ENCODE assay signal across 10 cellular contexts in the genomic region with DNA sequence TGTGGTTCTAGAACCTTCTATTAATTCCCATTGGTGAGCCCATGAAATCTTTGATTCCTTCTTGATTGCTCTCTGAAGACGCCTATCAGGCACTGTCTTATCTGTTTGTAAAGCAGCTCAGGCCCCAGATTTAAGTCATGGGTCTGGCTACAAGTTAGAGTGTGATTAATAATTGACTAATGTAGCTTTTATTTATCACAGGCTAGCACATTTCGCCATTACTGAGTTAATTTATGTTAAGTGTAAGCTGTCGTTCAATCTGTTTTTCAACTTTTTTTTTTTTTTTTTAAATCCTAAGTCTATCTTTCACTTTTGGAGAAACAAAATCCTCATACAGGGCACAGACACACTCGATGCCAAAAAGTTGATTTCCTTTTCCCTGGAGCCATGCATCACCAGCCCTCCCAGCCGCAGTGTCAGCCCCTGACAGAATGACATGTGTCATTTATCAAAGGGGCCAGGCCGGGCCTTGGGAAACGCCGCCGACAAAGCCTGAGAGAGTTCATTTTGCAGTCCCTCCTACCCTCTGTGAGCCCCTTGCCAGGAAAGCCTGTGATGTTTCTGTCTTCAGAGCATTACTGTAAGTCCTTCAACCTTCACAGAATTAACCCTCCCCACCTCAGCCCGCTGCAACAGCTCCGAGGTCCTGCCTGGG. TPM values are rescaled to one million over a fixed set of nuclear protein-coding genes. Genes with fewer than 3 reads are reported as not detected.
DNase-seq lines count a peak whose midpoint lies in the region; ATAC-seq and TF ChIP-seq lines count a peak whose summit lies in the region.
"Had no signal": no experiment of that assay in that cellular context is flagged by ENCODE, and none has a peak within 500 bp of the region (broad histone marks: within the 10 kb centered on the region; RNA-seq: fewer than 3 reads in every experiment).

No MANE protein-coding gene starts in this region.

- no peaks in the 10 kb centered on the region for H3K27me3 ChIP-seq in CD4-positive, alpha-beta T cell (ENCODE audit: control insufficient read depth, insufficient read depth, low read length)
- H3K27me3 ChIP-seq in adipocyte (replicated peaks; ENCODE audit: control insufficient read depth, insufficient read depth, low read length) (no peaks in the 10 kb centered on the region), right atrium auricular region (no peaks in the 10 kb centered on the region), PC-9 (ENCODE audit: insufficient read depth, low read depth) (no peaks in the 10 kb centered on the region), PC-3 (ENCODE audit: low read length) (no peaks in the 10 kb centered on the region)

- no peak overlapping the region for H3K27ac ChIP-seq in CD4-positive, alpha-beta T cell (ENCODE audit: low read depth, low read length)
- H3K27ac ChIP-seq in right atrium auricular region (peak overlapping the region; percentile 44 to 66), PC-9 (no peak overlapping the region), PC-3 (ENCODE audit: low read length) (no peak overlapping the region)
- H3K27ac ChIP-seq: VCaP had no signal

- POLR2A ChIA-PET in CD4-positive, alpha-beta T cell (lab: Charles Lee) = interaction anchor here (3.1 kb wide), 1 partner anchor 17 kb away, joined by 13 read pairs; a partner anchor contains a TSS
- POLR2A ChIA-PET in PC-9 (lab: Charles Lee; ENCODE audit: unreplicated experiment) (no interaction called here), PC-3 (lab: Charles Lee; ENCODE audit: unreplicated experiment) (no interaction called here)

- intact Hi-C loops in CD4-positive, alpha-beta T cell (cut with DNase I, micrococcal nuclease) = no loop called here
- intact Hi-C loops in PC-9 (cut with micrococcal nuclease; ENCODE audit: unreplicated experiment) = no loop called here
- intact Hi-C loops in PC-3 (cut with micrococcal nuclease) = no loop called here

- H3K9me2 ChIP-seq in PC-9 (ENCODE audit: insufficient read depth) (no peaks in the 10 kb centered on the region), PC-3 (replicated peaks; ENCODE audit: low read length) (no peaks in the 10 kb centered on the region)

- H3K4me1 ChIP-seq in adipocyte (ENCODE audit: control insufficient read depth, insufficient read depth, low read length) = peaks cover 42% of the 10 kb centered on the region
- peaks cover 0 to 63% of the 10 kb centered on the region in 2 donors for H3K4me1 ChIP-seq in right atrium auricular region
- no peaks in the 10 kb centered on the region for H3K4me1 ChIP-seq in PC-9 (replicated peaks; ENCODE audit: insufficient read depth)
- no peaks in the 10 kb centered on the region for H3K4me1 ChIP-seq in PC-3 (ENCODE audit: insufficient read depth, low read length)

- DNase-seq in CD4-positive, alpha-beta T cell = no peak
- no peak for DNase-seq in adipocyte (ENCODE audit: low read depth)
- no peak for DNase-seq in right atrium auricular region (ENCODE audit: low spot score)
- peak; percentile 57 for DNase-seq in retina
- no peak for DNase-seq in superior temporal gyrus (ENCODE audit: extremely low spot score)
- DNase-seq in PC-9 = no peak
- DNase-seq in PC-3 = no peak
- DNase-seq: mucosa of descending colon had no signal

- H3K27ac Mint-ChIP-seq in CD4-positive, alpha-beta T cell = peak overlapping the region; percentile 25

- H3K4me2 ChIP-seq in PC-9 = no peak overlapping the region
- no peak overlapping the region for H3K4me2 ChIP-seq in PC-3 (ENCODE audit: low read length)

- peak overlapping the region; percentile 32 for H3K4me3 Mint-ChIP-seq in CD4-positive, alpha-beta T cell

- peak; percentile 45 for ATAC-seq in CD4-positive, alpha-beta T cell (ENCODE audit: poor library complexity)
- ATAC-seq in HG02981 (IDR thresholded peaks at IDR 0.05; ENCODE audit: unreplicated experiment) (no peak), PC-3 (no peak)
- ATAC-seq: mucosa of descending colon had no signal

- H3K36me3 Mint-ChIP-seq in CD4-positive, alpha-beta T cell (ENCODE audit: low read depth) = peaks cover 9% of the 10 kb centered on the region

- CTCF ChIA-PET in CD4-positive, alpha-beta T cell (lab: Charles Lee) = interaction anchor here (1.3 kb wide), 1 partner anchor 12 kb away, joined by 4 read pairs; no protein-coding TSS in a partner anchor
- CTCF ChIA-PET in PC-9 (lab: Charles Lee) = no interaction called here
- CTCF ChIA-PET in PC-3 (lab: Charles Lee) = no interaction called here

- H3K9ac ChIP-seq in adipocyte (ENCODE audit: low read length) = peak overlapping the region; percentile 63
- H3K9ac ChIP-seq in PC-3 (ENCODE audit: low read length) = no peak overlapping the region

- TF ChIP-seq CTCF in CD4-positive, alpha-beta T cell (IDR thresholded peaks at IDR 0.05) = no peak
- TF ChIP-seq CTCF in right atrium auricular region (IDR thresholded peaks at IDR 0.05) (no peak), PC-9 (conservative IDR thresholded peaks at IDR 0.05) (no peak), PC-3 (conservative IDR thresholded peaks at IDR 0.05; ENCODE audit: low read depth, low read length) (no peak)

- H3F3A ChIP-seq in PC-9 (ENCODE audit: insufficient read depth, low read depth) (no peaks in the 10 kb centered on the region), PC-3 (ENCODE audit: low read length, unreplicated experiment) (no peaks in the 10 kb centered on the region)

- H3K9me3 Mint-ChIP-seq in CD4-positive, alpha-beta T cell = no peaks in the 10 kb centered on the region

- no TSS peak for BruUV-seq in PC-9 (replicated peaks; lab: Mats Ljungman, UMichigan)
- BruUV-seq in PC-3 (replicated peaks; lab: Mats Ljungman, UMichigan) = no TSS peak

- H3K4me3 ChIP-seq in adipocyte (ENCODE audit: low read length) (peak overlapping the region; percentile 72), right atrium auricular region (peak overlapping the region; percentile 10 to 36), PC-9 (no peak overlapping the region), PC-3 (ENCODE audit: low read length) (no peak overlapping the region)
- H3K4me3 ChIP-seq: mucosa of descending colon had no signal

- H4K20me1 ChIP-seq in PC-9 (ENCODE audit: insufficient read depth) = no peaks in the 10 kb centered on the region
- H4K20me1 ChIP-seq in PC-3 (ENCODE audit: low read length) = no peaks in the 10 kb centered on the region

- H3K27me3 Mint-ChIP-seq in CD4-positive, alpha-beta T cell = no peaks in the 10 kb centered on the region

- H3K79me2 ChIP-seq in PC-9 (ENCODE audit: low read depth) (no peaks in the 10 kb centered on the region), PC-3 (ENCODE audit: low read length) (no peaks in the 10 kb centered on the region)

- H3K36me3 ChIP-seq in adipocyte (ENCODE audit: control insufficient read depth, insufficient read depth, low read length, severe bottlenecking) (no peaks in the 10 kb centered on the region), right atrium auricular region (no peaks in the 10 kb centered on the region), PC-9 (ENCODE audit: low read depth) (no peaks in the 10 kb centered on the region), PC-3 (ENCODE audit: low read depth, low read length) (no peaks in the 10 kb centered on the region)

- H2AFZ ChIP-seq in PC-9 (no peak overlapping the region), PC-3 (ENCODE audit: low read length) (no peak overlapping the region)

- H3K4me1 Mint-ChIP-seq in CD4-positive, alpha-beta T cell (ENCODE audit: low read depth) = peaks cover 83% of the 10 kb centered on the region

- no peaks in the 10 kb centered on the region for H3K9me3 ChIP-seq in CD4-positive, alpha-beta T cell (ENCODE audit: control insufficient read depth, low read length)
- H3K9me3 ChIP-seq in adipocyte (ENCODE audit: control insufficient read depth, low read length) (no peaks in the 10 kb centered on the region), right atrium auricular region (no peaks in the 10 kb centered on the region), PC-9 (ENCODE audit: insufficient read depth, low read depth) (no peaks in the 10 kb centered on the region), PC-3 (ENCODE audit: low read length) (no peaks in the 10 kb centered on the region)
- H3K9me3 ChIP-seq: mucosa of descending colon had no signal

RNA-seq across cellular contexts. Expression of a gene that starts 15.8 kb away (rescaled TPM):
- total RNA-seq in CD4-positive, alpha-beta T cell = 10 to 100 TPM; 19.9 to 21.5 TPM
- total RNA-seq in right atrium auricular region = 10 to 100 TPM; 14.5 to 19.4 TPM
- 6.5 and 7.4 TPM in 2 replicates for total RNA-seq in PC-9 (2021)
- 5.6 and 7.5 TPM in 2 replicates for total RNA-seq in PC-3 (2014; rRNA removed)

RNA-seq across cellular contexts. Expression of a gene that starts 17.5 kb away (rescaled TPM):
- 10 to 100 TPM; 14.1 to 14.3 TPM for total RNA-seq in CD4-positive, alpha-beta T cell
- total RNA-seq in right atrium auricular region = 10 to 100 TPM; 16.7 to 33.9 TPM
- total RNA-seq in PC-9 (2021) = 36.6 and 38.4 TPM in 2 replicates
- total RNA-seq in PC-3 (2014; rRNA removed) = 8.2 and 8.3 TPM in 2 replicates

Comparison
In these comparisons a context has a peak if more than half of its experiments do, and no peak if none do; other contexts are left out.
1. H3K27ac ChIP-seq: peak in right atrium auricular region (2 of 2); none in CD4-positive, alpha-beta T cell (single experiment), PC-9 (single experiment) and PC-3 (single experiment).
2. H3K4me3 ChIP-seq: peak in adipocyte (single experiment) and right atrium auricular region (2 of 2); none in PC-9 (single experiment) and PC-3 (single experiment).